ENCODE assay signal across 2 cellular contexts in the genomic region with DNA sequence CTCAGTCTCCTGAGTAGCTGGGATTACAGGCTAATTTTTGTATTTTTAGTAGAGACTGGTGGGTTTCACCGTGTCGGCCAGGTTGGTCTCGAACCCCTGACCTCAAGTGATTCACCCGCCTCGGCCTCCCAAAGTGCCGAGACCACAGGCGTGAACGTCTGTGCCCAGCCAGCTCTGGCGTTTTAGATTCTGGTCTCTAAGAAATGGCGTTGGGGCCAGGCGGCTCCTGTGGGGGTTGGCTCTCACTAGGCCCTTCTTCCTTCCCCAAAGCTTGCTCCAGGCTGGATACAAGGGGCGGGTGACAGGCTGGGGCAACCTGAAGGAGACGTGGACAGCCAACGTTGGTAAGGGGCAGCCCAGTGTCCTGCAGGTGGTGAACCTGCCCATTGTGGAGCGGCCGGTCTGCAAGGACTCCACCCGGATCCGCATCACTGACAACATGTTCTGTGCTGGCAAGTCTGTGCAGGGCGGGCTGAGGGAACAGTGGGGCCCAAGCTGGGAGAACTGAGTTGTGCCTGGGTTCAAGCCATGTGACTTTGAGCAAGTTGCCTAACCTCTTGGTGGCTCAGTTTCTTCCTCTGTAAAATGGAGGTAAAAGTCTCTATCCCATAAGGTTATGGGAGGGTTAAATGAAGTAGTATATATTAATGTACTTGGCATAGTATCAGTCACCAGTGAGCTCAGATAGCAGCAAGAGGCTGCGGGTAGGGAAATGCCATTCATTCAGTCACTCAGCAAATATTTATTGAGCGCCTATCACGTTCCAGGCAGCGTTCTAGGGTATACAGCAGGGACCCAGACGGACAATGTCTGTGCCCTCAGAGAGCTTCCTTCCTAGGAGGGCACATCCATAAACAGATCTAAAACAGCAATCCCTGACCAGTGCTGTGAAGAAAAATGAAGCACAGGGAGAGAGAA.
TF ChIP-seq lines count a peak whose summit lies in the region.

No MANE protein-coding gene starts in this region.

TF ChIP-seq in IMR-90, 13 proteins besides CTCF, POLR2A, EP300 and RAD21:
- TF ChIP-seq BHLHE40 (IDR thresholded peaks at IDR 0.05; ENCODE audit: low read depth, low read length) (peak; percentile 35; the same call in 1 of the 2 replicates), RCOR1 (IDR thresholded peaks at IDR 0.05; ENCODE audit: insufficient replicate concordance, low read length) (no peak)

TF ChIP-seq in K562, 482 proteins besides CTCF, POLR2A, EP300 and RAD21:
- no peak for TF ChIP-seq POLR2B (IDR thresholded peaks at IDR 0.05; ENCODE audit: low read depth, partially characterized antibody)
- TF ChIP-seq, protein P1, sequence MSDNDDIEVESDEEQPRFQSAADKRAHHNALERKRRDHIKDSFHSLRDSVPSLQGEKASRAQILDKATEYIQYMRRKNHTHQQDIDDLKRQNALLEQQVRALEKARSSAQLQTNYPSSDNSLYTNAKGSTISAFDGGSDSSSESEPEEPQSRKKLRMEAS (CRISPR knock-in tag; IDR thresholded peaks at IDR 0.05): 0 out of 2 replicates have a peak, but pooled peaks have one; percentile 25
